Comparison of ENCODE assay signal across 1 cellular context in the genomic region with DNA sequence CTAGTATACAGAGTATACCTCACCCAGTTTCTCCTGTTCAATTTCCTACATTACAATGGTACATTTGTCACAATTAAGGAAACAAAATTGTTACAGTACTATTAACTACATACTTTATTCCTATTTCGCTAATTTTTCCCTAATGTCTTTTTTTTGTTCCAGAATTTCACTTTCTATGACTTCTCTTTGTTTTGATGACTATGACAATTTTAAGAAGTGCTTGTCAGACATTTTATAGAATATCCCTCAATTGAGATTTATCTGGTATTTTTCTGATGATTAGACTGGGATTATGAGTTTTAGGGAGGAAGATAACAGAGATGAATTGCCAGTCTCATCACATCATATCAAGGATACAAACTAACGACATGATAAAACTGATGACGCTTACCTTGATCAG.
TF ChIP-seq lines count a peak whose summit lies in the region.

No MANE protein-coding gene starts in this region.

TF ChIP-seq in HepG2, 621 proteins besides CTCF, POLR2A, EP300 and RAD21 (continued from another document):
- TF ChIP-seq, protein P1, sequence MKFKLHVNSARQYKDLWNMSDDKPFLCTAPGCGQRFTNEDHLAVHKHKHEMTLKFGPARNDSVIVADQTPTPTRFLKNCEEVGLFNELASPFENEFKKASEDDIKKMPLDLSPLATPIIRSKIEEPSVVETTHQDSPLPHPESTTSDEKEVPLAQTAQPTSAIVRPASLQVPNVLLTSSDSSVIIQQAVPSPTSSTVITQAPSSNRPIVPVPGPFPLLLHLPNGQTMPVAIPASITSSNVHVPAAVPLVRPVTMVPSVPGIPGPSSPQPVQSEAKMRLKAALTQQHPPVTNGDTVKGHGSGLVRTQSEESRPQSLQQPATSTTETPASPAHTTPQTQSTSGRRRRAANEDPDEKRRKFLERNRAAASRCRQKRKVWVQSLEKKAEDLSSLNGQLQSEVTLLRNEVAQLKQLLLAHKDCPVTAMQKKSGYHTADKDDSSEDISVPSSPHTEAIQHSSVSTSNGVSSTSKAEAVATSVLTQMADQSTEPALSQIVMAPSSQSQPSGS (CRISPR knock-in tag; IDR thresholded peaks at IDR 0.05): no peak
- TF ChIP-seq, protein P2, sequence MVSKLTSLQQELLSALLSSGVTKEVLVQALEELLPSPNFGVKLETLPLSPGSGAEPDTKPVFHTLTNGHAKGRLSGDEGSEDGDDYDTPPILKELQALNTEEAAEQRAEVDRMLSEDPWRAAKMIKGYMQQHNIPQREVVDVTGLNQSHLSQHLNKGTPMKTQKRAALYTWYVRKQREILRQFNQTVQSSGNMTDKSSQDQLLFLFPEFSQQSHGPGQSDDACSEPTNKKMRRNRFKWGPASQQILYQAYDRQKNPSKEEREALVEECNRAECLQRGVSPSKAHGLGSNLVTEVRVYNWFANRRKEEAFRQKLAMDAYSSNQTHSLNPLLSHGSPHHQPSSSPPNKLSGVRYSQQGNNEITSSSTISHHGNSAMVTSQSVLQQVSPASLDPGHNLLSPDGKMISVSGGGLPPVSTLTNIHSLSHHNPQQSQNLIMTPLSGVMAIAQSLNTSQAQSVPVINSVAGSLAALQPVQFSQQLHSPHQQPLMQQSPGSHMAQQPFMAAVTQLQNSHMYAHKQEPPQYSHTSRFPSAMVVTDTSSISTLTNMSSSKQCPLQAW (CRISPR knock-in tag; IDR thresholded peaks at IDR 0.05): no peak
- no peak for TF ChIP-seq ZSCAN20 (CRISPR knock-in tag; IDR thresholded peaks at IDR 0.05; ENCODE audit: borderline replicate concordance)
- TF ChIP-seq MAFK (conservative IDR thresholded peaks at IDR 0.05 in 1 of 2, IDR thresholded peaks at IDR 0.05 in 1 of 2; ENCODE audit: low read length in 2 of 2): peak; percentile 95 to 97
- peak; percentile 95 for TF ChIP-seq MAFF (IDR thresholded peaks at IDR 0.05; ENCODE audit: low read depth, low read length)
- no peak for TF ChIP-seq ZNF296 (CRISPR knock-in tag; conservative IDR thresholded peaks at IDR 0.05)
- no peak for TF ChIP-seq ZNF350 (CRISPR knock-in tag; IDR thresholded peaks at IDR 0.05; ENCODE audit: borderline replicate concordance, low read depth)
- TF ChIP-seq NFE2L1 (CRISPR knock-in tag; IDR thresholded peaks at IDR 0.05; ENCODE audit: borderline replicate concordance): no peak
